In genomic region chr9:91172329-91172728, GRCh38 we compare ENCODE assay signal across 17 cellular contexts.
DNase-seq lines count a peak whose midpoint lies in the region; ATAC-seq lines count a peak whose summit lies in the region.
"Had no signal": no experiment of that assay in that cellular context is flagged by ENCODE, and none has a peak within 500 bp of the region (broad histone marks: within the 10 kb centered on the region; RNA-seq: fewer than 3 reads in every experiment).

No MANE protein-coding gene starts in this region.

- H3K4me3 Mint-ChIP-seq in activated CD4-positive, alpha-beta T cell treated with anti-CD3 and anti-CD28 coated beads, Interleukin-2, amount 10 ng/mL, durations not matched to agents 24 days and 14 days: no peak overlapping the region
- H3K4me3 Mint-ChIP-seq in activated CD4-positive, alpha-beta T cell treated with anti-CD3 and anti-CD28 coated beads for 36 hours: no peak overlapping the region
- no peak overlapping the region for H3K4me3 Mint-ChIP-seq in activated naive CD8-positive, alpha-beta T cell
- no peak overlapping the region for H3K4me3 Mint-ChIP-seq in activated naive CD8-positive, alpha-beta T cell treated with anti-CD3 and anti-CD28 coated beads, Interleukin-2, amount 50 U/mL, for 24 hours
- no peak overlapping the region for H3K4me3 Mint-ChIP-seq in activated T-helper 2 cell treated with anti-CD3 and anti-CD28 coated beads, Interferon-gamma antibody, Interleukin-2, Interleukin-4, amounts not matched to agents 10 μg/mL and 5 μg/mL and 100 μg/mL, durations not matched to agents 14 hours and 24 hours and 36 hours (ENCODE audit: low read depth)
- H3K4me3 Mint-ChIP-seq: CD14-positive monocyte; CD4-positive, alpha-beta memory T cell; HFFc6 had no signal

- H3K36me3 Mint-ChIP-seq in activated CD4-positive, alpha-beta T cell treated with anti-CD3 and anti-CD28 coated beads, Interleukin-2, amount 10 ng/mL, durations not matched to agents 24 days and 14 days (ENCODE audit: low read depth): peaks cover 44% of the 10 kb centered on the region
- peaks cover 33% of the 10 kb centered on the region for H3K36me3 Mint-ChIP-seq in activated CD4-positive, alpha-beta T cell treated with anti-CD3 and anti-CD28 coated beads for 36 hours (ENCODE audit: low read depth)
- peaks cover 8% of the 10 kb centered on the region for H3K36me3 Mint-ChIP-seq in activated naive CD8-positive, alpha-beta T cell
- peaks cover 26% of the 10 kb centered on the region for H3K36me3 Mint-ChIP-seq in activated naive CD8-positive, alpha-beta T cell treated with anti-CD3 and anti-CD28 coated beads, Interleukin-2, amount 50 U/mL, for 24 hours (ENCODE audit: low read depth)
- peaks cover 64% of the 10 kb centered on the region for H3K36me3 Mint-ChIP-seq in activated T-helper 2 cell treated with anti-CD3 and anti-CD28 coated beads, Interferon-gamma antibody, Interleukin-2, Interleukin-4, amounts not matched to agents 10 μg/mL and 5 μg/mL and 100 μg/mL, durations not matched to agents 14 hours and 24 hours and 36 hours (ENCODE audit: low read depth)

- intact Hi-C loops in activated CD4-positive, alpha-beta T cell treated with anti-CD3 and anti-CD28 coated beads, Interleukin-2, amount 10 ng/mL, durations not matched to agents 24 days and 14 days (cut with micrococcal nuclease): no loop called here
- intact Hi-C loops in activated CD4-positive, alpha-beta T cell treated with anti-CD3 and anti-CD28 coated beads for 36 hours (cut with DNase I, micrococcal nuclease): no loop called here
- intact Hi-C loops in activated T-helper 2 cell treated with anti-CD3 and anti-CD28 coated beads, Interferon-gamma antibody, Interleukin-2, Interleukin-4, amounts not matched to agents 10 μg/mL and 5 μg/mL and 100 μg/mL, durations not matched to agents 14 hours and 24 hours and 36 hours (cut with micrococcal nuclease): no loop called here
- intact Hi-C loops in left colon (cut with DNase I, micrococcal nuclease): no loop called here

- CTCF ChIA-PET in activated CD4-positive, alpha-beta T cell treated with anti-CD3 and anti-CD28 coated beads for 36 hours (lab: Charles Lee): interaction anchor here (1.9 kb wide), 1 partner anchor 21 kb away, joined by 4 read pairs; no protein-coding TSS in a partner anchor

- POLR2A ChIA-PET in activated CD4-positive, alpha-beta T cell treated with anti-CD3 and anti-CD28 coated beads for 36 hours (lab: Charles Lee): no interaction called here

- no peaks in the 10 kb centered on the region for H3K27me3 Mint-ChIP-seq in activated CD4-positive, alpha-beta T cell treated with anti-CD3 and anti-CD28 coated beads, Interleukin-2, amount 10 ng/mL, durations not matched to agents 24 days and 14 days
- H3K27me3 Mint-ChIP-seq in activated CD4-positive, alpha-beta T cell treated with anti-CD3 and anti-CD28 coated beads for 36 hours: no peaks in the 10 kb centered on the region
- no peaks in the 10 kb centered on the region for H3K27me3 Mint-ChIP-seq in activated naive CD8-positive, alpha-beta T cell
- H3K27me3 Mint-ChIP-seq in activated naive CD8-positive, alpha-beta T cell treated with anti-CD3 and anti-CD28 coated beads, Interleukin-2, amount 50 U/mL, for 24 hours: no peaks in the 10 kb centered on the region
- H3K27me3 Mint-ChIP-seq in activated T-helper 2 cell treated with anti-CD3 and anti-CD28 coated beads, Interferon-gamma antibody, Interleukin-2, Interleukin-4, amounts not matched to agents 10 μg/mL and 5 μg/mL and 100 μg/mL, durations not matched to agents 14 hours and 24 hours and 36 hours (ENCODE audit: low read depth): no peaks in the 10 kb centered on the region
- H3K27me3 Mint-ChIP-seq: CD4-positive, alpha-beta memory T cell; IgD-negative memory B cell had no signal

- H3K4me1 Mint-ChIP-seq in activated CD4-positive, alpha-beta T cell treated with anti-CD3 and anti-CD28 coated beads, Interleukin-2, amount 10 ng/mL, durations not matched to agents 24 days and 14 days: peaks cover 36% of the 10 kb centered on the region
- H3K4me1 Mint-ChIP-seq in activated CD4-positive, alpha-beta T cell treated with anti-CD3 and anti-CD28 coated beads for 36 hours: peaks cover 44% of the 10 kb centered on the region
- H3K4me1 Mint-ChIP-seq in activated naive CD8-positive, alpha-beta T cell (ENCODE audit: low read depth): peaks cover 40% of the 10 kb centered on the region
- peaks cover 49% of the 10 kb centered on the region for H3K4me1 Mint-ChIP-seq in activated naive CD8-positive, alpha-beta T cell treated with anti-CD3 and anti-CD28 coated beads, Interleukin-2, amount 50 U/mL, for 24 hours
- peaks cover 44% of the 10 kb centered on the region for H3K4me1 Mint-ChIP-seq in activated T-helper 2 cell treated with anti-CD3 and anti-CD28 coated beads, Interferon-gamma antibody, Interleukin-2, Interleukin-4, amounts not matched to agents 10 μg/mL and 5 μg/mL and 100 μg/mL, durations not matched to agents 14 hours and 24 hours and 36 hours (ENCODE audit: low read depth)

- H3K9me3 Mint-ChIP-seq in activated CD4-positive, alpha-beta T cell treated with anti-CD3 and anti-CD28 coated beads, Interleukin-2, amount 10 ng/mL, durations not matched to agents 24 days and 14 days: peaks cover 20% of the 10 kb centered on the region
- peaks cover 27% of the 10 kb centered on the region for H3K9me3 Mint-ChIP-seq in activated CD4-positive, alpha-beta T cell treated with anti-CD3 and anti-CD28 coated beads for 36 hours (ENCODE audit: low read depth)
- H3K9me3 Mint-ChIP-seq in activated naive CD8-positive, alpha-beta T cell (ENCODE audit: low read depth): peaks cover 16% of the 10 kb centered on the region
- H3K9me3 Mint-ChIP-seq in activated naive CD8-positive, alpha-beta T cell treated with anti-CD3 and anti-CD28 coated beads, Interleukin-2, amount 50 U/mL, for 24 hours: peaks cover 40% of the 10 kb centered on the region
- peaks cover 41% of the 10 kb centered on the region for H3K9me3 Mint-ChIP-seq in activated T-helper 2 cell treated with anti-CD3 and anti-CD28 coated beads, Interferon-gamma antibody, Interleukin-2, Interleukin-4, amounts not matched to agents 10 μg/mL and 5 μg/mL and 100 μg/mL, durations not matched to agents 14 hours and 24 hours and 36 hours

- no peak for DNase-seq in activated CD4-positive, alpha-beta T cell treated with anti-CD3 and anti-CD28 coated beads, Interleukin-2, amount 10 ng/mL, durations not matched to agents 24 days and 14 days
- DNase-seq in activated CD4-positive, alpha-beta T cell treated with anti-CD3 and anti-CD28 coated beads for 36 hours: no peak
- DNase-seq in activated naive CD8-positive, alpha-beta T cell treated with anti-CD3 and anti-CD28 coated beads, Interleukin-2, amount 50 U/mL, for 24 hours: no peak
- DNase-seq in activated T-helper 2 cell treated with anti-CD3 and anti-CD28 coated beads, Interferon-gamma antibody, Interleukin-2, Interleukin-4, amounts not matched to agents 10 μg/mL and 5 μg/mL and 100 μg/mL, durations not matched to agents 14 hours and 24 hours and 36 hours (ENCODE audit: low spot score): no peak
- DNase-seq in left colon: no peak
- DNase-seq in mesenteric fat pad (ENCODE audit: low spot score): no peak
- DNase-seq: CD4-positive, alpha-beta memory T cell; DMS153; DMS79; GDM1; GOT3; H7; HFFc6 had no signal

- no peak for ATAC-seq in activated CD4-positive, alpha-beta T cell treated with anti-CD3 and anti-CD28 coated beads for 36 hours
- ATAC-seq in activated naive CD8-positive, alpha-beta T cell treated with anti-CD3 and anti-CD28 coated beads, Interleukin-2, amount 50 U/mL, for 24 hours: no peak
- no peak for ATAC-seq in left colon
- ATAC-seq: HCT116 had no signal

- peak overlapping the region; percentile 39 for H3K27ac Mint-ChIP-seq in activated CD4-positive, alpha-beta T cell treated with anti-CD3 and anti-CD28 coated beads, Interleukin-2, amount 10 ng/mL, durations not matched to agents 24 days and 14 days
- H3K27ac Mint-ChIP-seq in activated CD4-positive, alpha-beta T cell treated with anti-CD3 and anti-CD28 coated beads for 36 hours: no peak overlapping the region
- H3K27ac Mint-ChIP-seq in activated naive CD8-positive, alpha-beta T cell: peak overlapping the region; percentile 8
- no peak overlapping the region for H3K27ac Mint-ChIP-seq in activated naive CD8-positive, alpha-beta T cell treated with anti-CD3 and anti-CD28 coated beads, Interleukin-2, amount 50 U/mL, for 24 hours
- H3K27ac Mint-ChIP-seq in activated T-helper 2 cell treated with anti-CD3 and anti-CD28 coated beads, Interferon-gamma antibody, Interleukin-2, Interleukin-4, amounts not matched to agents 10 μg/mL and 5 μg/mL and 100 μg/mL, durations not matched to agents 14 hours and 24 hours and 36 hours: peak overlapping the region; percentile 6
- H3K27ac Mint-ChIP-seq: CD14-positive monocyte; CD4-positive, alpha-beta memory T cell; HFFc6 had no signal

Comparison
In these comparisons a context has a peak if more than half of its experiments do, and no peak if none do; other contexts are left out.
1. H3K27ac Mint-ChIP-seq: peak in activated CD4-positive, alpha-beta T cell treated with anti-CD3 and anti-CD28 coated beads, Interleukin-2, amount 10 ng/mL, durations not matched to agents 24 days and 14 days (single experiment), activated naive CD8-positive, alpha-beta T cell (single experiment) and activated T-helper 2 cell treated with anti-CD3 and anti-CD28 coated beads, Interferon-gamma antibody, Interleukin-2, Interleukin-4, amounts not matched to agents 10 μg/mL and 5 μg/mL and 100 μg/mL, durations not matched to agents 14 hours and 24 hours and 36 hours (single experiment); none in activated CD4-positive, alpha-beta T cell treated with anti-CD3 and anti-CD28 coated beads for 36 hours (single experiment) and activated naive CD8-positive, alpha-beta T cell treated with anti-CD3 and anti-CD28 coated beads, Interleukin-2, amount 50 U/mL, for 24 hours (single experiment).